1 cellular context compared by ENCODE assay signal in genomic region chr7:47944536-47945260, GRCh38.
TF ChIP-seq lines count a peak whose summit lies in the region.

No MANE protein-coding gene starts in this region.

TF ChIP-seq in IMR-90, 13 proteins besides CTCF, POLR2A, EP300 and RAD21 (continued from another document):
- no peak for TF ChIP-seq ELK1 (IDR thresholded peaks at IDR 0.05; ENCODE audit: borderline replicate concordance, low read depth, low read length)
